In genomic region chr20:17964073-17964472, GRCh38 we compare ENCODE assay signal across 12 cellular contexts. TPM values are rescaled to one million over a fixed set of nuclear protein-coding genes. Genes with fewer than 3 reads are reported as not detected.
DNase-seq lines count a peak whose midpoint lies in the region; ATAC-seq and TF ChIP-seq lines count a peak whose summit lies in the region.
"Had no signal": no experiment of that assay in that cellular context is flagged by ENCODE, and none has a peak within 500 bp of the region (broad histone marks: within the 10 kb centered on the region; RNA-seq: fewer than 3 reads in every experiment).

No MANE protein-coding gene starts in this region.

- DNase-seq in MG63 (no peak), osteocyte (ENCODE audit: extremely low spot score, unreplicated experiment) (no peak), GDM1 (lab: John Stamatoyannopoulos, UW) (no peak), germinal center (ENCODE audit: low spot score) (no peak), body of pancreas (no peak), NCI-H524 (lab: John Stamatoyannopoulos, UW) (no peak)
- DNase-seq: brain microvascular endothelial cell; midbrain; NCI-H774; stimulated activated CD4-positive, alpha-beta T cell treated with anti-CD3 and anti-CD28 coated beads, Interleukin-15, amount 100 ng/mL, for 24 hours had no signal

- TF ChIP-seq CTCF in brain (conservative IDR thresholded peaks at IDR 0.05): no peak
- TF ChIP-seq CTCF in osteocyte (IDR thresholded peaks at IDR 0.05): no peak
- TF ChIP-seq CTCF in body of pancreas (IDR thresholded peaks at IDR 0.05): no peak

- H3K9me3 ChIP-seq in MG63: no peaks in the 10 kb centered on the region
- no peaks in the 10 kb centered on the region for H3K9me3 ChIP-seq in body of pancreas

- ATAC-seq in body of pancreas: no peak

- H3K27ac Mint-ChIP-seq in brain (peak overlapping the region in 3 of 5 experiments; percentile 25 to 100 (median 67)), osteocyte (ENCODE audit: unreplicated experiment) (peak overlapping the region; percentile 87)

- peaks cover 0 to 5% (median 0%) of the 10 kb centered on the region in 5 experiments for H3K9me3 Mint-ChIP-seq in brain
- no peaks in the 10 kb centered on the region for H3K9me3 Mint-ChIP-seq in osteocyte (ENCODE audit: unreplicated experiment)

- peaks cover 83% of the 10 kb centered on the region for H3K4me1 Mint-ChIP-seq in brain
- peaks cover 75% of the 10 kb centered on the region for H3K4me1 Mint-ChIP-seq in osteocyte (ENCODE audit: unreplicated experiment)

- H3K4me3 Mint-ChIP-seq in brain: peak overlapping the region in 4 of 5 experiments; percentile 86 to 94 (median 91)
- H3K4me3 Mint-ChIP-seq in osteocyte (ENCODE audit: unreplicated experiment): peak overlapping the region; percentile 42

- intact Hi-C loops in body of pancreas (cut with DNase I): no loop called here

- H3K4me1 ChIP-seq in body of pancreas: peaks cover 67% of the 10 kb centered on the region

- H3K36me3 ChIP-seq in MG63 (peaks cover 52% of the 10 kb centered on the region), body of pancreas (replicated peaks in 1 of 2; ENCODE audit: insufficient read depth in 1 of 2, low read depth in 2 of 2) (no peaks in the 10 kb centered on the region)

- H3K36me3 Mint-ChIP-seq in brain (peaks cover 19% of the 10 kb centered on the region), osteocyte (ENCODE audit: unreplicated experiment) (peaks cover 20% of the 10 kb centered on the region)

- no peaks in the 10 kb centered on the region for H3K27me3 ChIP-seq in MG63
- no peaks in the 10 kb centered on the region for H3K27me3 ChIP-seq in body of pancreas
- H3K27me3 ChIP-seq: brain microvascular endothelial cell had no signal

- H3K27me3 Mint-ChIP-seq in brain: peaks cover 20% of the 10 kb centered on the region
- H3K27me3 Mint-ChIP-seq in osteocyte (ENCODE audit: unreplicated experiment): no peaks in the 10 kb centered on the region

- TF ChIP-seq POLR2A in body of pancreas (IDR thresholded peaks at IDR 0.05): no peak

- 89 to 93% methylated on average over 1 of the region's 1 CpG for WGBS in body of pancreas, 2 donors

- H3K4me3 ChIP-seq in GM08714 (ENCODE audit: low read length) (peak overlapping the region; percentile 30; the same call in 1 of the 2 replicates), MG63 (peak overlapping the region; percentile 96; the same call in 1 of the 2 replicates), body of pancreas (no peak overlapping the region)

- H3K27ac ChIP-seq in body of pancreas: no peak overlapping the region
- H3K27ac ChIP-seq: brain microvascular endothelial cell had no signal

RNA-seq across cellular contexts. Expression of gene SNX5, which starts 4.5 kb away (rescaled TPM):
- 78.5 and 99.6 TPM in 2 replicates for total RNA-seq in MG63 (2014; rRNA removed; shearing (Covaris generic); ENCODE audit: low replicate concordance)
- polyA plus RNA-seq in brain (ENCODE audit: insufficient read depth, low read depth, low replicate concordance): 39.1 TPM
- total RNA-seq in osteocyte (140 and 147 TPM in 2 replicates), body of pancreas (10 to 100 TPM; 61.3 to 84.3 TPM)

RNA-seq across cellular contexts. Expression of gene MGME1, which starts 4.7 kb away (rescaled TPM):
- 20.6 and 23.5 TPM in 2 replicates for total RNA-seq in MG63 (2014; rRNA removed; shearing (Covaris generic); ENCODE audit: low replicate concordance)
- polyA plus RNA-seq in brain (ENCODE audit: insufficient read depth, low read depth, low replicate concordance): 13.5 TPM
- total RNA-seq in osteocyte (38.5 and 40.5 TPM in 2 replicates), body of pancreas (1 to 10 TPM; 3.0 to 6.5 TPM)

Comparison
In these comparisons a context has a peak if more than half of its experiments do, and no peak if none do; other contexts are left out.
1. H3K4me3 ChIP-seq: peak in GM08714 (single experiment) and MG63 (single experiment); none in body of pancreas (0 of 2).